ENCODE assay signal across 14 cellular contexts in genomic region chr17:83137523-83137922, GRCh38.
"Had no signal": no experiment of that assay in that cellular context is flagged by ENCODE, and none has a peak within 500 bp of the region (broad histone marks: within the 10 kb centered on the region; RNA-seq: fewer than 3 reads in every experiment).

No MANE protein-coding gene starts in this region.

- H3K36me3 Mint-ChIP-seq: neural progenitor cell; stimulated activated memory B cell treated with anti-CD40 and anti-IgM and Interleukin-4, amounts not matched to agents 10 μg/mL and 1 μg/mL and 100 μg/mL, for 72 hours had no signal

- H3K4me1 Mint-ChIP-seq: activated CD4-positive, alpha-beta T cell treated with anti-CD3 and anti-CD28 coated beads, Interleukin-2, amount 10 ng/mL, durations not matched to agents 7 days and 5 days; stimulated activated memory B cell treated with anti-CD40 and anti-IgM and Interleukin-4, amounts not matched to agents 10 μg/mL and 1 μg/mL and 100 μg/mL, for 72 hours had no signal

- H3K27ac ChIP-seq: ascending aorta, heart left ventricle, left lung, neural progenitor cell, SK-N-MC, upper lobe of left lung, VCaP had no signal

- H3K4me3 Mint-ChIP-seq: activated CD4-positive, alpha-beta T cell treated with anti-CD3 and anti-CD28 coated beads, Interleukin-2, amount 10 ng/mL, durations not matched to agents 7 days and 5 days; neural progenitor cell; stimulated activated memory B cell treated with anti-CD40 and anti-IgM and Interleukin-4, amounts not matched to agents 10 μg/mL and 1 μg/mL and 100 μg/mL, for 72 hours had no signal

- H3K27me3 ChIP-seq: ascending aorta, neural progenitor cell, upper lobe of left lung had no signal

- H3K4me3 ChIP-seq: ascending aorta, heart left ventricle, left lung, neural progenitor cell, SK-N-MC, upper lobe of left lung had no signal

- H3K36me3 ChIP-seq: ascending aorta, heart left ventricle, left lung, neural progenitor cell, upper lobe of left lung had no signal

- H3K9me3 Mint-ChIP-seq: activated CD4-positive, alpha-beta T cell treated with anti-CD3 and anti-CD28 coated beads, Interleukin-2, amount 10 ng/mL, durations not matched to agents 7 days and 5 days had no signal

- ATAC-seq: heart left ventricle; left lung; right cardiac atrium; stimulated activated memory B cell treated with anti-CD40 and anti-IgM and Interleukin-4, amounts not matched to agents 10 μg/mL and 1 μg/mL and 100 μg/mL, for 72 hours had no signal

- DNase-seq: activated CD4-positive, alpha-beta T cell treated with anti-CD3 and anti-CD28 coated beads, Interleukin-2, amount 10 ng/mL, durations not matched to agents 7 days and 5 days; activated T-cell treated with anti-CD3 and anti-CD28 coated beads, Interleukin-2, amount 50 U/mL, for 1 hour; effector CD8-positive, alpha-beta T cell; stimulated activated CD4-positive, alpha-beta T cell treated with anti-CD3 and anti-CD28 coated beads, Interleukin-1b, Interleukin-23, amount 100 ng/mL, for 48 hours; T-helper 1 cell had no signal

- H3K4me1 ChIP-seq: ascending aorta, left lung, neural progenitor cell, upper lobe of left lung had no signal

- H3K9me3 ChIP-seq: ascending aorta, upper lobe of left lung had no signal

- H3K27ac Mint-ChIP-seq: activated CD4-positive, alpha-beta T cell treated with anti-CD3 and anti-CD28 coated beads, Interleukin-2, amount 10 ng/mL, durations not matched to agents 7 days and 5 days; stimulated activated memory B cell treated with anti-CD40 and anti-IgM and Interleukin-4, amounts not matched to agents 10 μg/mL and 1 μg/mL and 100 μg/mL, for 72 hours had no signal
